ENCODE assay signal across 8 cellular contexts in genomic region chr1:35769759-35770446, GRCh38. TPM values are rescaled to one million over a fixed set of nuclear protein-coding genes. Genes with fewer than 3 reads are reported as not detected.
DNase-seq lines count a peak whose midpoint lies in the region; ATAC-seq and TF ChIP-seq lines count a peak whose summit lies in the region.

TSS of gene CLSPN (minus strand) at chr1:35769978. CDS start at chr1:35769870, 108 bp downstream.

- 0 to 1% methylated on average over 8 to 19 of the region's 34 CpGs for WGBS in upper lobe of left lung, 2 donors

- peak within 1 kb of the TSS; percentile 86 for H3K9ac ChIP-seq in adipocyte (ENCODE audit: low read length)

- no peak for TF ChIP-seq CTCF in GM12875 (IDR thresholded peaks at IDR 0.05; ENCODE audit: borderline replicate concordance, insufficient read depth, low read depth, low read length)
- peak in 1 of 6 experiments; percentile 11 for TF ChIP-seq CTCF in upper lobe of left lung (IDR thresholded peaks at IDR 0.05)

- H3K4me3 ChIP-seq in GM12875 (ENCODE audit: low read depth, low read length) (peak within 1 kb of the TSS; percentile 95), adipocyte (ENCODE audit: low read length) (peak within 1 kb of the TSS; percentile 90), upper lobe of left lung (peak within 1 kb of the TSS; percentile 81 to 90 (median 85))

- H3K9me3 ChIP-seq in adipocyte (ENCODE audit: control insufficient read depth, low read length) (no peaks in the 10 kb centered on the region), upper lobe of left lung (no peaks in the 10 kb centered on the region)

- peak; percentile 95 for DNase-seq in NCI-H1436 (lab: John Stamatoyannopoulos, UW)
- DNase-seq in T follicular helper cell (ENCODE audit: low read depth) = peak; percentile 86
- peak; percentile 98 for DNase-seq in adipocyte (ENCODE audit: low read depth)
- DNase-seq in cardiac septum (ENCODE audit: low spot score) = peak; percentile 95
- DNase-seq in pons (ENCODE audit: low spot score) = peak; percentile 87
- DNase-seq in upper lobe of left lung = peak; percentile 95 to 96

- peak within 1 kb of the TSS; percentile 69 to 85 (median 80) for H3K27ac ChIP-seq in upper lobe of left lung

- H3K4me1 ChIP-seq in adipocyte (ENCODE audit: control insufficient read depth, insufficient read depth, low read length) (peaks cover 6% of the 10 kb centered on the region), upper lobe of left lung (peaks cover 2 to 13% (median 8%) of the 10 kb centered on the region in 4 donors)

- no peaks in the 10 kb centered on the region for H3K36me3 ChIP-seq in adipocyte (ENCODE audit: control insufficient read depth, insufficient read depth, low read length, severe bottlenecking)
- no peaks in the 10 kb centered on the region for H3K36me3 ChIP-seq in upper lobe of left lung

- no peak for TF ChIP-seq EP300 in upper lobe of left lung (IDR thresholded peaks at IDR 0.05)

- ATAC-seq in HG02798 (IDR thresholded peaks at IDR 0.05; ENCODE audit: poor library complexity, unreplicated experiment) (peak; percentile 92), upper lobe of left lung (ENCODE audit: low FRiP score in 2 of 2) (peak; percentile 98 to 100)

- H3K27me3 ChIP-seq in adipocyte (replicated peaks; ENCODE audit: control insufficient read depth, insufficient read depth, low read length) (no peaks in the 10 kb centered on the region), upper lobe of left lung (no peaks in the 10 kb centered on the region)

- intact Hi-C loops in cardiac septum (cut with DNase I) = no loop called here

- no peak for TF ChIP-seq POLR2A in upper lobe of left lung (IDR thresholded peaks at IDR 0.05)

RNA-seq across cellular contexts. Expression of gene CLSPN, which starts in this region (rescaled TPM):
- total RNA-seq in cardiac septum = 0.46 TPM
- total RNA-seq in upper lobe of left lung = 1 to 10 TPM in 5 of 6 donors, not detected in 1; 1.1 to 2.5 (median 1.8) TPM

Comparison
In these comparisons a context has a peak if more than half of its experiments do, and no peak if none do; other contexts are left out.
1. Peak in every context shown above with its lines: DNase-seq, ATAC-seq, H3K4me3 ChIP-seq and H3K27ac ChIP-seq.
2. Peak in DNase-seq in cardiac septum; RNA of the gene not detected or under 1 TPM.